ENCODE assay signal across 9 cellular contexts in the genomic region with DNA sequence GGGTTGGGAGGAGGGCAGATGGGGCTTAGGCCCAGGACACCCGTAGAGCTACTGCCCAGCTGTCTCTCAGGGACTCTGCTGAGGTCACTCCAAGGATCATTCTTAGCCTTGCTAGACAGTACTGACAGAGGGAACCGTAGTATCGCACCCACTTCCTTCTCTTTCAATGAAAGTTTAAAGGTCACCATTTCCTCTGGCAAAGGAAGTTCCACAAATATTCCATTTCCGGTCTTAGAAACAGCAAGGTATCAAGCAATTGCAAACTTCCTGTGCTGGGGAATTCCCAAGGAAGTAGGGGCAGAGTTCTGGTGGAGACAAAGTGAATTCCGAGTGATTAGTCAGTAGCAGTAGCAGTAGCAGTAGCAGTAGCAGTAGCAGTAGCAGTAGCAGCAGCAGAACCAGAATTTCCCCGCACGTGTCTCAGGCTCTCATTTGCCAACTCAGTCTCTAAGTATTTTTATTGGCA. TPM values are rescaled to one million over a fixed set of nuclear protein-coding genes. Genes with fewer than 3 reads are reported as not detected.
DNase-seq lines count a peak whose midpoint lies in the region; ATAC-seq, FAIRE-seq and TF ChIP-seq lines count a peak whose summit lies in the region.
"Had no signal": no experiment of that assay in that cellular context is flagged by ENCODE, and none has a peak within 500 bp of the region (broad histone marks: within the 10 kb centered on the region; RNA-seq: fewer than 3 reads in every experiment).

No MANE protein-coding gene starts in this region.

- H3K27ac ChIP-seq in OCI-LY3 (ENCODE audit: low read length) (no peak overlapping the region), endothelial cell of umbilical vein (ENCODE audit: insufficient read depth, low read depth, low read length) (peak overlapping the region; percentile 97), parathyroid adenoma (peak overlapping the region; percentile 22), esophagus muscularis mucosa (replicated peaks in 1 of 4) (peak overlapping the region in 1 of 4 donors; percentile 25)
- H3K27ac ChIP-seq: cardiac muscle cell had no signal

- H3K4me3 ChIP-seq in OCI-LY3 (ENCODE audit: low read length) (no peak overlapping the region), endothelial cell of umbilical vein (replicated peaks in 1 of 3; ENCODE audit: insufficient read depth in 1 of 3, low read depth in 1 of 3, low read length in 3 of 3) (no peak overlapping the region), parathyroid adenoma (ENCODE audit: low read depth, low read length) (no peak overlapping the region), esophagus muscularis mucosa (no peak overlapping the region)
- H3K4me3 ChIP-seq: cardiac muscle cell had no signal

- peak overlapping the region; percentile 70 for H3K4me2 ChIP-seq in OCI-LY3 (ENCODE audit: low read length)
- peak overlapping the region; percentile 41 for H3K4me2 ChIP-seq in endothelial cell of umbilical vein (ENCODE audit: insufficient read depth, low read length)
- H3K4me2 ChIP-seq in parathyroid adenoma (ENCODE audit: low read length): no peak overlapping the region

- H3K9me3 ChIP-seq in OCI-LY3 (ENCODE audit: insufficient read depth, low read length): peaks cover 6% of the 10 kb centered on the region
- no peaks in the 10 kb centered on the region for H3K9me3 ChIP-seq in endothelial cell of umbilical vein (replicated peaks; ENCODE audit: control insufficient read depth, insufficient read depth, low read length)
- H3K9me3 ChIP-seq in parathyroid adenoma (ENCODE audit: control insufficient read depth, low read length): no peaks in the 10 kb centered on the region
- H3K9me3 ChIP-seq in esophagus muscularis mucosa: peaks cover 0 to 8% (median 4%) of the 10 kb centered on the region in 4 donors

- TF ChIP-seq EP300 in esophagus muscularis mucosa (IDR thresholded peaks at IDR 0.05): no peak

- dilution Hi-C loops in endothelial cell of umbilical vein (cut with MboI; ENCODE audit: extremely low pct_ligation_motif_present, low sequenced_read_pairs): no loop called here

- TF ChIP-seq CTCF in OCI-LY3 (IDR thresholded peaks at IDR 0.05; ENCODE audit: low read depth, low read length) (no peak), endothelial cell of umbilical vein (IDR thresholded peaks at IDR 0.05; ENCODE audit: extremely low read depth in 1 of 2, insufficient read depth in 1 of 2, low read depth in 1 of 2, low read length in 2 of 2) (no peak), parathyroid adenoma (IDR thresholded peaks at IDR 0.05) (no peak), esophagus muscularis mucosa (IDR thresholded peaks at IDR 0.05) (no peak)

- WGBS in esophagus muscularis mucosa: 61% methylated on average over 7 of the region's 7 CpGs

- no peak overlapping the region for H3K9ac ChIP-seq in OCI-LY3 (ENCODE audit: low read length)
- peak overlapping the region; percentile 63 for H3K9ac ChIP-seq in endothelial cell of umbilical vein (replicated peaks; ENCODE audit: extremely low read depth, insufficient read depth, low read length)
- no peak overlapping the region for H3K9ac ChIP-seq in parathyroid adenoma

- H3K36me3 ChIP-seq in OCI-LY3 (replicated peaks; ENCODE audit: low read depth, low read length) (no peaks in the 10 kb centered on the region), endothelial cell of umbilical vein (ENCODE audit: control insufficient read depth in 2 of 2, extremely low read depth in 1 of 2, insufficient read depth in 2 of 2, low read length in 2 of 2) (no peaks in the 10 kb centered on the region), parathyroid adenoma (ENCODE audit: control insufficient read depth, insufficient read depth, low read length) (no peaks in the 10 kb centered on the region), esophagus muscularis mucosa (no peaks in the 10 kb centered on the region)
- H3K36me3 ChIP-seq: cardiac muscle cell had no signal

- CTCF ChIA-PET in endothelial cell of umbilical vein (lab: Charles Lee): interaction anchor here (0.6 to 3.2 kb wide), 13 partner anchors 18 to 147 kb away, joined by 3 to 25 read pairs (median 4); partner anchors contain the start of genes IL1A and IL1B

- DNase-seq in endothelial cell of umbilical vein (ENCODE audit: low read depth, low spot score) (peak; percentile 99), NCI-H1417 (lab: John Stamatoyannopoulos, UW) (no peak), NCI-H526 (lab: John Stamatoyannopoulos, UW) (no peak), esophagus muscularis mucosa (ENCODE audit: extremely low spot score) (no peak)
- no peak for DNase-seq in central memory CD4-positive, alpha-beta T cell

- intact Hi-C loops in endothelial cell of umbilical vein (cut with micrococcal nuclease) (loop anchor here (1.0 to 5.0 kb wide), 11 partner anchors 18 to 186 kb away; partner anchors contain the start of gene CKAP2L), esophagus muscularis mucosa (cut with DNase I) (no loop called here)

- H3K79me2 ChIP-seq in OCI-LY3 (ENCODE audit: low read length) (no peaks in the 10 kb centered on the region), endothelial cell of umbilical vein (ENCODE audit: control insufficient read depth, insufficient read depth, low read length) (no peaks in the 10 kb centered on the region), parathyroid adenoma (no peaks in the 10 kb centered on the region)

- no peaks in the 10 kb centered on the region for H3K27me3 ChIP-seq in OCI-LY3 (ENCODE audit: low read depth, low read length)
- H3K27me3 ChIP-seq in endothelial cell of umbilical vein (ENCODE audit: control insufficient read depth in 2 of 2, insufficient read depth in 2 of 2, low read length in 2 of 2): no peaks in the 10 kb centered on the region
- H3K27me3 ChIP-seq in parathyroid adenoma (ENCODE audit: control insufficient read depth, insufficient read depth, low read length): no peaks in the 10 kb centered on the region
- no peaks in the 10 kb centered on the region for H3K27me3 ChIP-seq in esophagus muscularis mucosa
- H3K27me3 ChIP-seq: cardiac muscle cell had no signal

- H4K20me1 ChIP-seq in OCI-LY3 (ENCODE audit: insufficient read depth, low read length) (no peaks in the 10 kb centered on the region), endothelial cell of umbilical vein (replicated peaks; ENCODE audit: control insufficient read depth, extremely low read depth, insufficient read depth, low read length) (no peaks in the 10 kb centered on the region)

- no peak for ATAC-seq in GM18505 (IDR thresholded peaks at IDR 0.05; ENCODE audit: unreplicated experiment)

- H2AFZ ChIP-seq in OCI-LY3 (ENCODE audit: low read depth, low read length): no peak overlapping the region
- H2AFZ ChIP-seq in endothelial cell of umbilical vein (ENCODE audit: low read depth, low read length): no peak overlapping the region
- H2AFZ ChIP-seq in parathyroid adenoma: no peak overlapping the region

- no TSS peak for BruUV-seq in endothelial cell of umbilical vein (replicated peaks; lab: Mats Ljungman, UMichigan)

- peak; percentile 98 for FAIRE-seq in endothelial cell of umbilical vein (lab: Jason Lieb, UNC)

- peak; percentile 29 for TF ChIP-seq POLR2A in GM18505 (IDR thresholded peaks at IDR 0.05; ENCODE audit: borderline replicate concordance, extremely low read depth, insufficient read depth, insufficient read length)
- TF ChIP-seq POLR2A in endothelial cell of umbilical vein (IDR thresholded peaks at IDR 0.05; ENCODE audit: low read depth, low read length): peak; percentile 83
- no peak for TF ChIP-seq POLR2A in esophagus muscularis mucosa (IDR thresholded peaks at IDR 0.05; ENCODE audit: low read depth)

- POLR2A ChIA-PET in endothelial cell of umbilical vein (lab: Charles Lee): interaction anchor here (0.6 to 1.1 kb wide), 3 partner anchors 9 to 49 kb away, joined by 3 to 5 read pairs (median 4); no protein-coding TSS in a partner anchor

- H3K4me1 ChIP-seq in OCI-LY3 (ENCODE audit: low read length) (peaks cover 21% of the 10 kb centered on the region), endothelial cell of umbilical vein (ENCODE audit: control insufficient read depth, extremely low read depth, insufficient read depth, low read length) (peaks cover 27% of the 10 kb centered on the region), parathyroid adenoma (no peaks in the 10 kb centered on the region), esophagus muscularis mucosa (peaks cover 16 to 31% (median 28%) of the 10 kb centered on the region in 4 donors)

- H3K9me1 ChIP-seq in endothelial cell of umbilical vein (replicated peaks; ENCODE audit: control insufficient read depth, extremely low read depth, insufficient read depth, low read length): no peaks in the 10 kb centered on the region

RNA-seq across cellular contexts. Expression of gene IL1B, which starts 24.7 kb away (rescaled TPM):
- total RNA-seq in endothelial cell of umbilical vein (not detected in 2 replicates), esophagus muscularis mucosa (1 to 10 TPM in 1 of 4 donors, not detected in 3; 2.7 TPM)
- polyA plus RNA-seq in endothelial cell of umbilical vein: 0.25 TPM in 1 of 2 replicates, not detected in the other
- polyA plus RNA-seq in endothelial cell of umbilical vein (2011; cell fraction: cytosol; rRNA removed): 0.10 and 0.27 TPM in 2 replicates
- 0.32 and 0.43 TPM in 2 replicates for polyA plus RNA-seq in endothelial cell of umbilical vein (2011; cell fraction: nucleus; rRNA removed)
- polyA plus RNA-seq in endothelial cell of umbilical vein (2012): 0.48 and 0.70 TPM in 2 replicates
- polyA minus RNA-seq in endothelial cell of umbilical vein: 0.53 TPM in 1 of 2 replicates, not detected in the other
- 1.3 TPM for polyA minus RNA-seq in endothelial cell of umbilical vein (2011; cell fraction: cytosol; rRNA and poly(A)+ RNA removed)
- 0.53 and 0.96 TPM in 2 replicates for polyA minus RNA-seq in endothelial cell of umbilical vein (2011; cell fraction: nucleus; rRNA and poly(A)+ RNA removed)
- total RNA-seq: cardiac muscle cell had no signal
- polyA plus RNA-seq: cardiac muscle cell had no signal

RNA-seq across cellular contexts. Expression of gene IL1A, which starts 27.6 kb away (rescaled TPM):
- total RNA-seq in endothelial cell of umbilical vein: 0.99 and 1.4 TPM in 2 replicates
- polyA plus RNA-seq in endothelial cell of umbilical vein: 0.25 and 0.29 TPM in 2 replicates
- 0.27 and 0.44 TPM in 2 replicates for polyA plus RNA-seq in endothelial cell of umbilical vein (2011; cell fraction: cytosol; rRNA removed)
- 0.90 and 1.1 TPM in 2 replicates for polyA plus RNA-seq in endothelial cell of umbilical vein (2011; cell fraction: nucleus; rRNA removed)
- polyA plus RNA-seq in endothelial cell of umbilical vein (2012): 3.5 and 4.3 TPM in 2 replicates
- polyA minus RNA-seq in endothelial cell of umbilical vein: 0.21 and 0.44 TPM in 2 replicates
- 0.72 TPM for polyA minus RNA-seq in endothelial cell of umbilical vein (2011; cell fraction: cytosol; rRNA and poly(A)+ RNA removed)
- 0.19 and 0.34 TPM in 2 replicates for polyA minus RNA-seq in endothelial cell of umbilical vein (2011; cell fraction: nucleus; rRNA and poly(A)+ RNA removed)
- under 1 TPM in 1 of 4 donors, not detected in 3; 0.13 TPM for total RNA-seq in esophagus muscularis mucosa
- total RNA-seq: cardiac muscle cell had no signal
- polyA plus RNA-seq: cardiac muscle cell had no signal

RNA-seq across cellular contexts. Expression of gene CKAP2L, which starts 47.5 kb away (rescaled TPM):
- 25.2 and 30.7 TPM in 2 replicates for total RNA-seq in endothelial cell of umbilical vein
- polyA plus RNA-seq in endothelial cell of umbilical vein: 2.3 and 3.4 TPM in 2 replicates
- 5.4 and 5.8 TPM in 2 replicates for polyA plus RNA-seq in endothelial cell of umbilical vein (2011; cell fraction: cytosol; rRNA removed)
- 3.4 and 6.6 TPM in 2 replicates for polyA plus RNA-seq in endothelial cell of umbilical vein (2011; cell fraction: nucleus; rRNA removed)
- polyA plus RNA-seq in endothelial cell of umbilical vein (2012): 7.1 and 16.4 TPM in 2 replicates
- 4.6 and 5.2 TPM in 2 replicates for polyA minus RNA-seq in endothelial cell of umbilical vein
- polyA minus RNA-seq in endothelial cell of umbilical vein (2011; cell fraction: cytosol; rRNA and poly(A)+ RNA removed): 6.3 TPM
- polyA minus RNA-seq in endothelial cell of umbilical vein (2011; cell fraction: nucleus; rRNA and poly(A)+ RNA removed): 6.7 and 11.9 TPM in 2 replicates
- 1 to 10 TPM in 1 of 4 donors, under 1 TPM in 2, not detected in 1; 0.23 to 1.5 (median 0.91) TPM for total RNA-seq in esophagus muscularis mucosa

Comparison
In these comparisons a context has a peak if more than half of its experiments do, and no peak if none do; other contexts are left out.
1. RNA of gene CKAP2L, which starts 47.5 kb away (total RNA-seq): 25.2 to 30.7 TPM in endothelial cell of umbilical vein; 0.23 to 1.5 TPM in esophagus muscularis mucosa; every median in the first group is over 10 times any median in the second.